Comparison of ENCODE assay signal across 15 cellular contexts in the genomic region with DNA sequence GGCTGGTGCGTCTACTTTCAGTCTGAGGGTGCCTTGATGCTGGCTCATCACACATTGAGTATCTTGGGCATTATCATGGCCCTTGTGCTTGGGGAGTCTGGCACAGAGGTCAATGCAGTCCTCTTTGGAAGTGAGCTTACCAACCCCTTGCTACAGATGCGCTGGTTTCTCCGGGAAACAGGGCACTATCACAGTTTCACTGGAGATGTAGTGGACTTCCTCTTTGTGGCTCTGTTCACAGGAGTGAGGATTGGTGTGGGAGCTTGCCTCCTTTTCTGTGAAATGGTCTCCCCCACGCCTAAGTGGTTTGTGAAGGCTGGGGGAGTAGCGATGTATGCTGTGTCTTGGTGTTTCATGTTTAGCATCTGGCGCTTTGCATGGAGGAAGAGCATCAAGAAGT.
"Had no signal": no experiment of that assay in that cellular context is flagged by ENCODE, and none has a peak within 500 bp of the region (broad histone marks: within the 10 kb centered on the region; RNA-seq: fewer than 3 reads in every experiment).

No MANE protein-coding gene starts in this region.

- H3K36me3 Mint-ChIP-seq: activated naive CD8-positive, alpha-beta T cell treated with anti-CD3 and anti-CD28 coated beads, Interleukin-2, amount 10 ng/mL, durations not matched to agents 7 days and 5 days had no signal

- H3K27me3 ChIP-seq: cardiac muscle cell, testis had no signal

- H3K9me3 Mint-ChIP-seq: activated CD4-positive, alpha-beta memory T cell treated with anti-CD3 and anti-CD28 coated beads, Interleukin-2, amount 10 ng/mL, durations not matched to agents 7 days and 5 days; activated T-cell treated with anti-CD3 and anti-CD28 coated beads, Interleukin-2, amount 50 U/mL, for 72 hours; nephron progenitor cell; stimulated activated naive CD8-positive, alpha-beta T cell treated with anti-CD3 and anti-CD28 coated beads, Interleukin-15, Interleukin-2, amounts not matched to agents 100 ng/mL and 50 ng/mL, for 24 hours had no signal

- H3K27ac Mint-ChIP-seq: activated CD4-positive, alpha-beta memory T cell treated with anti-CD3 and anti-CD28 coated beads, Interleukin-2, amount 10 ng/mL, durations not matched to agents 7 days and 5 days; activated naive CD8-positive, alpha-beta T cell treated with anti-CD3 and anti-CD28 coated beads, Interleukin-2, amount 10 ng/mL, durations not matched to agents 7 days and 5 days; activated T-cell treated with anti-CD3 and anti-CD28 coated beads, Interleukin-2, amount 50 U/mL, for 72 hours; nephron progenitor cell; stimulated activated naive CD8-positive, alpha-beta T cell treated with anti-CD3 and anti-CD28 coated beads, Interleukin-15, Interleukin-2, amounts not matched to agents 100 ng/mL and 50 ng/mL, for 24 hours had no signal

- H3K4me3 ChIP-seq: cardiac muscle cell, testis had no signal

- ATAC-seq: activated T-cell treated with anti-CD3 and anti-CD28 coated beads, Interleukin-2, amount 50 U/mL, for 72 hours; left ventricle myocardium superior had no signal

- H3K27ac ChIP-seq: cardiac muscle cell, testis had no signal

- H3K9me3 ChIP-seq: testis had no signal

- DNase-seq: activated CD4-positive, alpha-beta memory T cell treated with anti-CD3 and anti-CD28 coated beads, Interleukin-2, amount 10 ng/mL, durations not matched to agents 7 days and 5 days; activated CD8-positive, alpha-beta memory T cell treated with anti-CD3 and anti-CD28 coated beads, Interleukin-2, amount 50 U/mL, for 4 hours; activated gamma-delta T cell treated with Interleukin-2 at 50 U/mL for 16 hours; activated naive CD8-positive, alpha-beta T cell treated with anti-CD3 and anti-CD28 coated beads, Interleukin-2, amount 10 ng/mL, durations not matched to agents 7 days and 5 days; activated T-cell treated with anti-CD3 and anti-CD28 coated beads, Interleukin-2, amount 50 U/mL, for 72 hours; aorta; kidney; left ventricle myocardium superior; mesendoderm; nephron progenitor cell; stimulated activated CD4-positive, alpha-beta T cell treated with anti-CD3 and anti-CD28 coated beads, Interleukin-4, amount 100 ng/mL, for 1 hour; stimulated activated CD8-positive, alpha-beta memory T cell treated with anti-CD3 and anti-CD28 coated beads, Interleukin-4, amount 100 ng/mL, for 48 hours; testis had no signal

- H3K4me3 Mint-ChIP-seq: activated CD4-positive, alpha-beta memory T cell treated with anti-CD3 and anti-CD28 coated beads, Interleukin-2, amount 10 ng/mL, durations not matched to agents 7 days and 5 days; activated naive CD8-positive, alpha-beta T cell treated with anti-CD3 and anti-CD28 coated beads, Interleukin-2, amount 10 ng/mL, durations not matched to agents 7 days and 5 days; activated T-cell treated with anti-CD3 and anti-CD28 coated beads, Interleukin-2, amount 50 U/mL, for 72 hours; nephron progenitor cell; stimulated activated naive CD8-positive, alpha-beta T cell treated with anti-CD3 and anti-CD28 coated beads, Interleukin-15, Interleukin-2, amounts not matched to agents 100 ng/mL and 50 ng/mL, for 24 hours had no signal
